ENCODE assay signal across 1 cellular context in genomic region chr9:113221003-113221799, GRCh38.
TF ChIP-seq lines count a peak whose summit lies in the region.

A gene with protein sequence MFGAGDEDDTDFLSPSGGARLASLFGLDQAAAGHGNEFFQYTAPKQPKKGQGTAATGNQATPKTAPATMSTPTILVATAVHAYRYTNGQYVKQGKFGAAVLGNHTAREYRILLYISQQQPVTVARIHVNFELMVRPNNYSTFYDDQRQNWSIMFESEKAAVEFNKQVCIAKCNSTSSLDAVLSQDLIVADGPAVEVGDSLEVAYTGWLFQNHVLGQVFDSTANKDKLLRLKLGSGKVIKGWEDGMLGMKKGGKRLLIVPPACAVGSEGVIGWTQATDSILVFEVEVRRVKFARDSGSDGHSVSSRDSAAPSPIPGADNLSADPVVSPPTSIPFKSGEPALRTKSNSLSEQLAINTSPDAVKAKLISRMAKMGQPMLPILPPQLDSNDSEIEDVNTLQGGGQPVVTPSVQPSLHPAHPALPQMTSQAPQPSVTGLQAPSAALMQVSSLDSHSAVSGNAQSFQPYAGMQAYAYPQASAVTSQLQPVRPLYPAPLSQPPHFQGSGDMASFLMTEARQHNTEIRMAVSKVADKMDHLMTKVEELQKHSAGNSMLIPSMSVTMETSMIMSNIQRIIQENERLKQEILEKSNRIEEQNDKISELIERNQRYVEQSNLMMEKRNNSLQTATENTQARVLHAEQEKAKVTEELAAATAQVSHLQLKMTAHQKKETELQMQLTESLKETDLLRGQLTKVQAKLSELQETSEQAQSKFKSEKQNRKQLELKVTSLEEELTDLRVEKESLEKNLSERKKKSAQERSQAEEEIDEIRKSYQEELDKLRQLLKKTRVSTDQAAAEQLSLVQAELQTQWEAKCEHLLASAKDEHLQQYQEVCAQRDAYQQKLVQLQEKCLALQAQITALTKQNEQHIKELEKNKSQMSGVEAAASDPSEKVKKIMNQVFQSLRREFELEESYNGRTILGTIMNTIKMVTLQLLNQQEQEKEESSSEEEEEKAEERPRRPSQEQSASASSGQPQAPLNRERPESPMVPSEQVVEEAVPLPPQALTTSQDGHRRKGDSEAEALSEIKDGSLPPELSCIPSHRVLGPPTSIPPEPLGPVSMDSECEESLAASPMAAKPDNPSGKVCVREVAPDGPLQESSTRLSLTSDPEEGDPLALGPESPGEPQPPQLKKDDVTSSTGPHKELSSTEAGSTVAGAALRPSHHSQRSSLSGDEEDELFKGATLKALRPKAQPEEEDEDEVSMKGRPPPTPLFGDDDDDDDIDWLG (minus strand): TSS chr9:113221277. CDS start chr9:113221243, 34 bp downstream.
Gene SLC31A1 (plus strand): TSS chr9:113221544. CDS start chr9:113256149, 34,605 bp downstream.

TF ChIP-seq in HepG2, 621 proteins besides CTCF, POLR2A, EP300 and RAD21 (continued from another document and continues in another):
- TF ChIP-seq, protein P1, sequence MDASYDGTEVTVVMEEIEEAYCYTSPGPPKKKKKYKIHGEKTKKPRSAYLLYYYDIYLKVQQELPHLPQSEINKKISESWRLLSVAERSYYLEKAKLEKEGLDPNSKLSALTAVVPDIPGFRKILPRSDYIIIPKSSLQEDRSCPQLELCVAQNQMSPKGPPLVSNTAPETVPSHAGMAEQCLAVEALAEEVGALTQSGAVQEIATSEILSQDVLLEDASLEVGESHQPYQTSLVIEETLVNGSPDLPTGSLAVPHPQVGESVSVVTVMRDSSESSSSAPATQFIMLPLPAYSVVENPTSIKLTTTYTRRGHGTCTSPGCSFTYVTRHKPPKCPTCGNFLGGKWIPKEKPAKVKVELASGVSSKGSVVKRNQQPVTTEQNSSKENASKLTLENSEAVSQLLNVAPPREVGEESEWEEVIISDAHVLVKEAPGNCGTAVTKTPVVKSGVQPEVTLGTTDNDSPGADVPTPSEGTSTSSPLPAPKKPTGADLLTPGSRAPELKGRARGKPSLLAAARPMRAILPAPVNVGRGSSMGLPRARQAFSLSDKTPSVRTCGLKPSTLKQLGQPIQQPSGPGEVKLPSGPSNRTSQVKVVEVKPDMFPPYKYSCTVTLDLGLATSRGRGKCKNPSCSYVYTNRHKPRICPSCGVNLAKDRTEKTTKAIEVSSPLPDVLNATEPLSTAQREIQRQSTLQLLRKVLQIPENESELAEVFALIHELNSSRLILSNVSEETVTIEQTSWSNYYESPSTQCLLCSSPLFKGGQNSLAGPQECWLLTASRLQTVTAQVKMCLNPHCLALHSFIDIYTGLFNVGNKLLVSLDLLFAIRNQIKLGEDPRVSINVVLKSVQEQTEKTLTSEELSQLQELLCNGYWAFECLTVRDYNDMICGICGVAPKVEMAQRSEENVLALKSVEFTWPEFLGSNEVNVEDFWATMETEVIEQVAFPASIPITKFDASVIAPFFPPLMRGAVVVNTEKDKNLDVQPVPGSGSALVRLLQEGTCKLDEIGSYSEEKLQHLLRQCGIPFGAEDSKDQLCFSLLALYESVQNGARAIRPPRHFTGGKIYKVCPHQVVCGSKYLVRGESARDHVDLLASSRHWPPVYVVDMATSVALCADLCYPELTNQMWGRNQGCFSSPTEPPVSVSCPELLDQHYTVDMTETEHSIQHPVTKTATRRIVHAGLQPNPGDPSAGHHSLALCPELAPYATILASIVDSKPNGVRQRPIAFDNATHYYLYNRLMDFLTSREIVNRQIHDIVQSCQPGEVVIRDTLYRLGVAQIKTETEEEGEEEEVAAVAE (CRISPR knock-in tag; IDR thresholded peaks at IDR 0.05; ENCODE audit: borderline replicate concordance): no peak
- no peak for TF ChIP-seq DPF2 (CRISPR knock-in tag; IDR thresholded peaks at IDR 0.05; ENCODE audit: borderline replicate concordance, low read depth)
- no peak for TF ChIP-seq ZNF746 (CRISPR knock-in tag; IDR thresholded peaks at IDR 0.05)
- TF ChIP-seq, protein P2, sequence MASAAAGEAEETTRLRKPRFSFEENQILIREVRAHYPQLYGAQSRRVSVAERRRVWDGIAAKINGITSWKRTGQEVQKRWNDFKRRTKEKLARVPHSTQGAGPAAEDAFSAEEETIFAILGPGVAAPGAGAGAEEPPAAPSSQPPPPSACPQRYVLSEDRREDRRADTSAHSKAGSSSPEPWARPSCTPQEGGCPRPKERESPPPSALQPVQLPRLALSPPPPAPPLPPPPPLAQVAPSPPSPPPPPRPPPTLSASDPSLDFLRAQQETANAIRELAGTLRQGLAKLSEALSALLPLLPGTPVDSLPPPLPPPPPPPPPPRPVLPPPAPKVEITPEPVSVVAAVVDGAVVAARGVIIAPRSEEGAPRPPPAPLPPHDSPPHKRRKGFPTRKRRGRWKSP (CRISPR knock-in tag; IDR thresholded peaks at IDR 0.05): peak; percentile 63
- TF ChIP-seq ZNF776 (CRISPR knock-in tag; IDR thresholded peaks at IDR 0.05): no peak
- TF ChIP-seq ZNF703 (CRISPR knock-in tag; IDR thresholded peaks at IDR 0.05; ENCODE audit: borderline replicate concordance): no peak
- TF ChIP-seq SIX4 (CRISPR knock-in tag; IDR thresholded peaks at IDR 0.05): 0 out of 2 replicates have a peak, but pooled peaks have one; percentile 23
- peak; percentile 58; the same call in 1 of the 2 replicates for TF ChIP-seq ZNF350 (CRISPR knock-in tag; IDR thresholded peaks at IDR 0.05; ENCODE audit: borderline replicate concordance, low read depth)
- TF ChIP-seq HES4 (CRISPR knock-in tag; IDR thresholded peaks at IDR 0.05; ENCODE audit: borderline replicate concordance): peak; percentile 43; the same call in 1 of the 2 replicates
- no peak for TF ChIP-seq NFRKB (IDR thresholded peaks at IDR 0.05)
- TF ChIP-seq ZSCAN5A (CRISPR knock-in tag; IDR thresholded peaks at IDR 0.05; ENCODE audit: borderline replicate concordance): no peak
- no peak for TF ChIP-seq HMGA1 (CRISPR knock-in tag; conservative IDR thresholded peaks at IDR 0.05)
- no peak for TF ChIP-seq HNF1A (IDR thresholded peaks at IDR 0.05; ENCODE audit: low read depth)
- no peak for TF ChIP-seq HNF1A (CRISPR knock-in tag; IDR thresholded peaks at IDR 0.05; ENCODE audit: borderline replicate concordance)
- no peak for TF ChIP-seq MYNN (CRISPR knock-in tag; IDR thresholded peaks at IDR 0.05; ENCODE audit: low read depth)
- TF ChIP-seq PLRG1 (conservative IDR thresholded peaks at IDR 0.05): no peak
- peak; percentile 21; the same call in 1 of the 2 replicates for TF ChIP-seq TFAP4 (IDR thresholded peaks at IDR 0.05; ENCODE audit: borderline replicate concordance, low read depth)
- TF ChIP-seq, protein P3, sequence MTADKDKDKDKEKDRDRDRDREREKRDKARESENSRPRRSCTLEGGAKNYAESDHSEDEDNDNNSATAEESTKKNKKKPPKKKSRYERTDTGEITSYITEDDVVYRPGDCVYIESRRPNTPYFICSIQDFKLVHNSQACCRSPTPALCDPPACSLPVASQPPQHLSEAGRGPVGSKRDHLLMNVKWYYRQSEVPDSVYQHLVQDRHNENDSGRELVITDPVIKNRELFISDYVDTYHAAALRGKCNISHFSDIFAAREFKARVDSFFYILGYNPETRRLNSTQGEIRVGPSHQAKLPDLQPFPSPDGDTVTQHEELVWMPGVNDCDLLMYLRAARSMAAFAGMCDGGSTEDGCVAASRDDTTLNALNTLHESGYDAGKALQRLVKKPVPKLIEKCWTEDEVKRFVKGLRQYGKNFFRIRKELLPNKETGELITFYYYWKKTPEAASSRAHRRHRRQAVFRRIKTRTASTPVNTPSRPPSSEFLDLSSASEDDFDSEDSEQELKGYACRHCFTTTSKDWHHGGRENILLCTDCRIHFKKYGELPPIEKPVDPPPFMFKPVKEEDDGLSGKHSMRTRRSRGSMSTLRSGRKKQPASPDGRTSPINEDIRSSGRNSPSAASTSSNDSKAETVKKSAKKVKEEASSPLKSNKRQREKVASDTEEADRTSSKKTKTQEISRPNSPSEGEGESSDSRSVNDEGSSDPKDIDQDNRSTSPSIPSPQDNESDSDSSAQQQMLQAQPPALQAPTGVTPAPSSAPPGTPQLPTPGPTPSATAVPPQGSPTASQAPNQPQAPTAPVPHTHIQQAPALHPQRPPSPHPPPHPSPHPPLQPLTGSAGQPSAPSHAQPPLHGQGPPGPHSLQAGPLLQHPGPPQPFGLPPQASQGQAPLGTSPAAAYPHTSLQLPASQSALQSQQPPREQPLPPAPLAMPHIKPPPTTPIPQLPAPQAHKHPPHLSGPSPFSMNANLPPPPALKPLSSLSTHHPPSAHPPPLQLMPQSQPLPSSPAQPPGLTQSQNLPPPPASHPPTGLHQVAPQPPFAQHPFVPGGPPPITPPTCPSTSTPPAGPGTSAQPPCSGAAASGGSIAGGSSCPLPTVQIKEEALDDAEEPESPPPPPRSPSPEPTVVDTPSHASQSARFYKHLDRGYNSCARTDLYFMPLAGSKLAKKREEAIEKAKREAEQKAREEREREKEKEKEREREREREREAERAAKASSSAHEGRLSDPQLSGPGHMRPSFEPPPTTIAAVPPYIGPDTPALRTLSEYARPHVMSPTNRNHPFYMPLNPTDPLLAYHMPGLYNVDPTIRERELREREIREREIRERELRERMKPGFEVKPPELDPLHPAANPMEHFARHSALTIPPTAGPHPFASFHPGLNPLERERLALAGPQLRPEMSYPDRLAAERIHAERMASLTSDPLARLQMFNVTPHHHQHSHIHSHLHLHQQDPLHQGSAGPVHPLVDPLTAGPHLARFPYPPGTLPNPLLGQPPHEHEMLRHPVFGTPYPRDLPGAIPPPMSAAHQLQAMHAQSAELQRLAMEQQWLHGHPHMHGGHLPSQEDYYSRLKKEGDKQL (CRISPR knock-in tag; IDR thresholded peaks at IDR 0.05; ENCODE audit: low read depth): no peak
- peak; percentile 51; the same call in 1 of the 2 replicates for TF ChIP-seq ZNF292 (CRISPR knock-in tag; IDR thresholded peaks at IDR 0.05; ENCODE audit: borderline replicate concordance, low read depth)
- peak; percentile 69 for TF ChIP-seq PAXIP1 (CRISPR knock-in tag; conservative IDR thresholded peaks at IDR 0.05)
- TF ChIP-seq CHD2 (IDR thresholded peaks at IDR 0.05; ENCODE audit: low read depth, low read length): no peak
